Comparison of ENCODE assay signal across 21 cellular contexts in the genomic region with DNA sequence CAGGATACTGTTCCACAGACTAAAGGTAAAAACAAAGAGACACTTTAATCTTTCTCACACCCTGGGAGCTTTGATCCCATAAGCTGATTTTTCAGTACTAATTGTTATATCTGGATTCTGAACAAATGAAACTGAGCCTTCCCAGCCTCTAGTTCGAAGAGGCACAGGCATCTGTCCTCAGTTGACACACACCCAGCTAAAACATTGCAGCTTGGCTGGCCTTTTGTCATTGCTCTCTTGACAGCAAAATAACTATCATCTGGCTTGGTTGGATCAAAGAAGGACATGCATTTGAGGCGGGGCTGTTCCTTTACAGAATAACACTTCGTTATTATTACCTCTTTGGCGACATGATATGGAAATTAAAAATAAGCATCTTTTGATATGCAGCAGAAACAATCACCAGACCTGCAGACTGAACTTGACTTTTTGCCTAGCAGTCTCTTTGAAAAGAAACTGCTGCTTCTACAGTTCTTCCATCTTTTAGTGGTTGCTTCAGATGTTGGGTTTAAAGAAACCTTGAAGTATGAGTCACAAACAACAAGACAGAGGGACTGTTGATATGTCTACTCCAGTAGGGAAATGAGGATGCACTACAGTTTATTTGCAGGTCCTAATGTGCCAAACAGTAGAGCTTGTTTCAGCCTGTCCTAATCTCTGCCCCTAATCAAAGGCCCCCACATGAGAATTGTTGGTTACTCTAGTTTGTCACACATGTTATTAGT.
DNase-seq lines count a peak whose midpoint lies in the region; ATAC-seq, FAIRE-seq and TF ChIP-seq lines count a peak whose summit lies in the region.
"Had no signal": no experiment of that assay in that cellular context is flagged by ENCODE, and none has a peak within 500 bp of the region (broad histone marks: within the 10 kb centered on the region; RNA-seq: fewer than 3 reads in every experiment).

No MANE protein-coding gene starts in this region.

- H3F3A ChIP-seq in GM23248 (ENCODE audit: insufficient read depth): peaks cover 26% of the 10 kb centered on the region

- H3K27me3 ChIP-seq in GM23248 (replicated peaks; ENCODE audit: insufficient read depth): no peaks in the 10 kb centered on the region
- H3K27me3 ChIP-seq: SJCRH30, vagina had no signal

- no peak overlapping the region for H3K27ac ChIP-seq in GM23248
- H3K27ac ChIP-seq: KMS-11, SJCRH30, vagina had no signal

- TF ChIP-seq CTCF in astrocyte of the spinal cord (IDR thresholded peaks at IDR 0.05; ENCODE audit: low read depth, low read length): no peak

- H3K79me2 ChIP-seq in GM23248 (ENCODE audit: insufficient read depth): no peaks in the 10 kb centered on the region

- 25 to 26% methylated on average over 4 of the region's 4 CpGs for WGBS in GM23248 (ENCODE audit: low coverage in 1 of 2, low lambda C conversion rate in 2 of 2, missing lambda C conversion rate in 2 of 2), 2 experiments

- no peak overlapping the region for H3K9ac ChIP-seq in GM23248
- H3K9ac ChIP-seq: KMS-11 had no signal

- peak overlapping the region; percentile 23; the same call in 1 of the 2 replicates for H2AFZ ChIP-seq in GM23248

- H3K9me3 ChIP-seq in GM23248 (ENCODE audit: low read depth): no peaks in the 10 kb centered on the region
- H3K9me3 ChIP-seq: mucosa of descending colon, SJCRH30, vagina had no signal

- ATAC-seq in GM18867 (IDR thresholded peaks at IDR 0.05; ENCODE audit: unreplicated experiment) (no peak), HG03159 (IDR thresholded peaks at IDR 0.05; ENCODE audit: unreplicated experiment) (no peak)
- ATAC-seq: CD8-positive, alpha-beta T cell; mucosa of descending colon had no signal

- in situ Hi-C loops in GM23248 (cut with MboI): loop anchor here (10.0 to 25.0 kb wide), 2 partner anchors 396 to 484 kb away; no protein-coding TSS in a partner anchor
- in situ Hi-C loops in astrocyte of the spinal cord (cut with HindIII; ENCODE audit: low sequenced_read_pairs): no loop called here

- H3K4me1 ChIP-seq in GM23248 (ENCODE audit: insufficient read depth): peaks cover 21% of the 10 kb centered on the region
- H3K4me1 ChIP-seq: vagina had no signal

- no peaks in the 10 kb centered on the region for H3K9me2 ChIP-seq in GM23248 (ENCODE audit: insufficient read depth)

- H3K4me3 ChIP-seq in GM23248 (no peak overlapping the region), astrocyte of the spinal cord (ENCODE audit: low read depth, low read length) (no peak overlapping the region)
- H3K4me3 ChIP-seq: mucosa of descending colon, SJCRH30, vagina had no signal

- H4K20me1 ChIP-seq in GM23248 (ENCODE audit: insufficient read depth): no peaks in the 10 kb centered on the region

- H3K4me2 ChIP-seq in GM23248 (ENCODE audit: unreplicated experiment): peak overlapping the region; percentile 46
- H3K4me2 ChIP-seq: KMS-11 had no signal

- no peak for FAIRE-seq in urothelium cell line (lab: Jason Lieb, UNC)

- peak; percentile 42 for DNase-seq in AG08395 (ENCODE audit: low spot score)
- DNase-seq in GM23248: peak; percentile 66
- peak; percentile 44 for DNase-seq in astrocyte of the spinal cord (ENCODE audit: low read depth, low spot score)
- peak; percentile 47 for DNase-seq in iris pigment epithelial cell (ENCODE audit: low read depth)
- DNase-seq in urothelium cell line (ENCODE audit: low spot score): no peak
- no peak for DNase-seq in NCI-H146 (lab: John Stamatoyannopoulos, UW)
- DNase-seq: activated CD8-positive, alpha-beta memory T cell treated with anti-CD3 and anti-CD28 coated beads for 24 hours; activated T-cell treated with anti-CD3 and anti-CD28 coated beads, Interleukin-2, amount 50 U/mL, for 48 hours; CD8-positive, alpha-beta T cell; cortex of kidney; DND-41; left cardiac atrium; mucosa of descending colon; NCI-H1092; NCI-H2081; NCI-H446 treated with DMSO at 0.1 percent for 48 hours; SJCRH30 had no signal

- no peaks in the 10 kb centered on the region for H3K36me3 ChIP-seq in GM23248 (ENCODE audit: low read depth)
- H3K36me3 ChIP-seq: SJCRH30, vagina had no signal

Comparison
In these comparisons a context has a peak if more than half of its experiments do, and no peak if none do; other contexts are left out.
1. DNase-seq: peak in AG08395 (single experiment), GM23248 (single experiment), astrocyte of the spinal cord (single experiment) and iris pigment epithelial cell (single experiment); none in urothelium cell line (single experiment) and NCI-H146 (single experiment).